ENCODE assay signal across 2 cellular contexts in the genomic region with DNA sequence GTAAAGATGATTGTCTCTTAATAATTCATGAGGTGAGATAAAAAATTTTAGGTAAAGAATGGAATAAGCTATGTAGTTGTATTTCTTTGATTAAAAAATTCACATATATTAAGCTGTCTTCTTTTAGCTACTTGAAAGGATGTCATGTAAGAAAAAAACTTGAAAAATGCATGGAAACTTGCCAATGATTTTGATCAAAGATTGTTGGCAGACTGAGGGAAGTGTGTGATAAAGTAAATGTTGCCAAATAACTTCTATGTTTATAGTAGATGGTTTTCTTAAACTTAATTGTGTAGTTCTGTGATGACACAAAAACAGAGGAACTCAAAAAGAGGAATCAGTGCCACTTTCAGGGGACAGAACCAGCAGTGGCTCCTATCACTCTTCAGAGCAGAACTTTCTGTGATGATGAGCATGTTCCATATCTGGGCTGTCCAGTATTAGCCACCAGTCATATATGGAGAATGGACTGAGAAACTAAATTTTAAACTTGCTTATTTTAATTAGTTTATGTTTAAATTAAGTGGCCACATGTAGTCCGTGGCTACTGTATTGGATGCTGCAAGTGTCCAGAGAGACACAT.
A peak's percentile ranks its signal among the peaks of the same experiment; 100 is the strongest.
TF ChIP-seq lines count a peak whose summit lies in the region.

No MANE protein-coding gene starts in this region.

TF ChIP-seq in SK-N-SH, 30 proteins besides CTCF, POLR2A, EP300 and RAD21:
- no peak for TF ChIP-seq MEF2A (IDR thresholded peaks at IDR 0.05; ENCODE audit: borderline replicate concordance, low read depth)
- TF ChIP-seq, protein P1, sequence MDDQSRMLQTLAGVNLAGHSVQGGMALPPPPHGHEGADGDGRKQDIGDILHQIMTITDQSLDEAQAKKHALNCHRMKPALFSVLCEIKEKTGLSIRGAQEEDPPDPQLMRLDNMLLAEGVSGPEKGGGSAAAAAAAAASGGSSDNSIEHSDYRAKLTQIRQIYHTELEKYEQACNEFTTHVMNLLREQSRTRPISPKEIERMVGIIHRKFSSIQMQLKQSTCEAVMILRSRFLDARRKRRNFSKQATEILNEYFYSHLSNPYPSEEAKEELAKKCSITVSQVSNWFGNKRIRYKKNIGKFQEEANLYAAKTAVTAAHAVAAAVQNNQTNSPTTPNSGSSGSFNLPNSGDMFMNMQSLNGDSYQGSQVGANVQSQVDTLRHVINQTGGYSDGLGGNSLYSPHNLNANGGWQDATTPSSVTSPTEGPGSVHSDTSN (IDR thresholded peaks at IDR 0.05), result peak; percentile 22; the same call in 1 of the 2 replicates
- peak; percentile 54 for TF ChIP-seq NFIC (IDR thresholded peaks at IDR 0.05; ENCODE audit: borderline replicate concordance)
- peak; percentile 15; the same call in 1 of the 2 replicates for TF ChIP-seq TCF12 (IDR thresholded peaks at IDR 0.05)

TF ChIP-seq in endothelial cell of umbilical vein, 7 proteins besides CTCF, POLR2A, EP300 and RAD21:
- TF ChIP-seq GATA2 (IDR thresholded peaks at IDR 0.05; ENCODE audit: insufficient read depth, insufficient read length, low read depth, low read length), result no peak
- TF ChIP-seq POLR2AphosphoS5 (IDR thresholded peaks at IDR 0.05; ENCODE audit: insufficient read depth, low read depth, low read length), result no peak
- TF ChIP-seq MYC (IDR thresholded peaks at IDR 0.05; ENCODE audit: low read depth, low read length), result no peak
- TF ChIP-seq JUN (IDR thresholded peaks at IDR 0.05; ENCODE audit: borderline replicate concordance, insufficient read depth, insufficient read length, low read depth), result no peak
